ENCODE assay signal across 23 cellular contexts in the genomic region with DNA sequence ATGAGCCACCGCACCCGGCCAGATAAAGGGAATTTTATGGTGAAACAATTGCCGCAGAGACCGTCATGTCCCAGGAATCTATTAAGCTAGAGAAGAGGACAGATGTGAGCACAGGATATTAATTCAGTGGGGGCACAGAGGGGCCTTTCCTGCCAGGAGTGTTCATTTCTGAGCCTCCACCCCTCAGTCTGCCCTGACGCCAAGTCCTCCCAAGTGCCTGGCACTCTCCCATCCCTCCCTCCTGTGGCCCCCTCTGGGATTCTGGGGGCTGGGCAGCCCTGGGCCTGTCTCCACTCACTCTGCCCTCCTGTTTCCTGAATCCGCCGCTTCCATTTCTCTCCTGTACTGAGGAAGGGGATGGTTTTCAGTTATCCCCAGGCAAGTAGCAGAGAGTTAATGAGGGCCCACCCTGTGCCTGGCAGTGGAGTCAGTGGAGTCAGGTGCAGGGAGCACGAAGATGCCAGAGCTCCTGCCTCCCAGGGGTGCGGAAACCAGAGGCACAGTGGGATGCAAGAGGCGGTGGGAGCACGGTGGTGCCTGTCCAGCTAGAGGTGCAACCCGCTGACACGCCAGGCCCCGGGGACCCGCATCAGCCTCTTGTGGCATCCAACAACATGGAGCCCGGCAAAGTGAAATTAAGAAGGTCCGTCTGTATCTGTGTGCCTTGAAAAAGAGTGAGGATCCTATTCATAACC.
"Had no signal": no experiment of that assay in that cellular context is flagged by ENCODE, and none has a peak within 500 bp of the region (broad histone marks: within the 10 kb centered on the region; RNA-seq: fewer than 3 reads in every experiment).

No MANE protein-coding gene starts in this region.

- FAIRE-seq: colon, TTC549 had no signal

- H3K27me3 ChIP-seq: body of pancreas, neural progenitor cell, ovary, thyroid gland had no signal

- H3K9me3 Mint-ChIP-seq: activated naive CD8-positive, alpha-beta T cell treated with anti-CD3 and anti-CD28 coated beads, Interleukin-2, amount 10 ng/mL, durations not matched to agents 7 days and 5 days; memory B cell; naive B cell; neural progenitor cell; T-helper 2 cell treated with Interferon-gamma antibody and Interleukin-4, amounts not matched to agents 5 μg/mL and 100 μg/mL, for 36 hours had no signal

- H3K4me1 ChIP-seq: body of pancreas, neural progenitor cell, thyroid gland had no signal

- H3K4me3 Mint-ChIP-seq: activated naive CD8-positive, alpha-beta T cell treated with anti-CD3 and anti-CD28 coated beads, Interleukin-2, amount 10 ng/mL, durations not matched to agents 7 days and 5 days; memory B cell; neural progenitor cell; T-helper 2 cell treated with Interferon-gamma antibody and Interleukin-4, amounts not matched to agents 5 μg/mL and 100 μg/mL, for 36 hours had no signal

- H3K27ac Mint-ChIP-seq: activated naive CD8-positive, alpha-beta T cell treated with anti-CD3 and anti-CD28 coated beads, Interleukin-2, amount 10 ng/mL, durations not matched to agents 7 days and 5 days; memory B cell; T-helper 2 cell treated with Interferon-gamma antibody and Interleukin-4, amounts not matched to agents 5 μg/mL and 100 μg/mL, for 36 hours had no signal

- H3K4me3 ChIP-seq: body of pancreas, mucosa of descending colon, neural progenitor cell, ovary, thyroid gland had no signal

- H3K9me3 ChIP-seq: body of pancreas, mucosa of descending colon, ovary, thyroid gland had no signal

- DNase-seq: activated CD4-positive, alpha-beta T cell treated with anti-CD3 and anti-CD28 coated beads, Interleukin-2, amount 50 U/mL, for 48 hours; activated naive CD4-positive, alpha-beta T cell treated with Interleukin-2 at 50 U/mL for 16 hours; activated naive CD8-positive, alpha-beta T cell treated with anti-CD3 and anti-CD28 coated beads, Interleukin-2, amount 10 ng/mL, durations not matched to agents 7 days and 5 days; activated T-cell treated with anti-CD3 and anti-CD28 coated beads for 4 hours; amygdala; body of pancreas; caudate nucleus; erythroblast; foreskin melanocyte; glutamatergic neuron; hypothalamus; islet precursor cell; naive B cell; stimulated activated CD4-positive, alpha-beta T cell treated with anti-CD3 and anti-CD28 coated beads, Interleukin-1b, Interleukin-23, amount 100 ng/mL, for 48 hours; stimulated activated naive CD4-positive, alpha-beta T cell treated with Interleukin-2 at 50 U/mL for 16 hours had no signal

- H3K4me2 ChIP-seq: neural progenitor cell had no signal

- H3K27ac ChIP-seq: body of pancreas, neural progenitor cell, ovary, thyroid gland had no signal

- H3K36me3 ChIP-seq: neural progenitor cell, ovary, thyroid gland had no signal

- H3K4me1 Mint-ChIP-seq: activated naive CD8-positive, alpha-beta T cell treated with anti-CD3 and anti-CD28 coated beads, Interleukin-2, amount 10 ng/mL, durations not matched to agents 7 days and 5 days had no signal

- H3K36me3 Mint-ChIP-seq: activated naive CD8-positive, alpha-beta T cell treated with anti-CD3 and anti-CD28 coated beads, Interleukin-2, amount 10 ng/mL, durations not matched to agents 7 days and 5 days; memory B cell; naive B cell; neural progenitor cell had no signal

- H3K9ac ChIP-seq: neural progenitor cell had no signal
